Comparison of ENCODE assay signal across 1 cellular context in genomic region chr11:123483465-123483864, GRCh38.
TF ChIP-seq lines count a peak whose summit lies in the region.

No MANE protein-coding gene starts in this region.

TF ChIP-seq in GM23338, 12 proteins besides CTCF, POLR2A, EP300 and RAD21 (continued from another document):
- no peak for TF ChIP-seq ZNF114 (CRISPR knock-in tag; IDR thresholded peaks at IDR 0.05)
- no peak for TF ChIP-seq ZNF462 (CRISPR knock-in tag; IDR thresholded peaks at IDR 0.05)
TF ChIP-seq in GM23338: peak in this region for 0.
